ENCODE assay signal across 8 cellular contexts in genomic region chr12:91355150-91356006, GRCh38.
DNase-seq lines count a peak whose midpoint lies in the region; ATAC-seq, FAIRE-seq and TF ChIP-seq lines count a peak whose summit lies in the region.

No MANE protein-coding gene starts in this region.

- DNase-seq in DND-41 (peak; percentile 51), NT2/D1 (ENCODE audit: low read depth, low spot score) (peak; percentile 60), frontal cortex (ENCODE audit: low spot score in 2 of 2) (peak; percentile 4 to 14), occipital lobe (lab: John Stamatoyannopoulos, UW) (peak; percentile 29)
- peak; percentile 3 for DNase-seq in activated effector memory CD4-positive, alpha-beta T cell treated with Interleukin-2 at 50 U/mL for 16 hours
- DNase-seq in activated T-helper 2 cell treated with anti-CD3 and anti-CD28 coated beads, Interferon-gamma antibody, Interleukin-2, Interleukin-4, amounts not matched to agents 10 μg/mL and 5 μg/mL and 100 μg/mL, durations not matched to agents 14 hours and 24 hours and 36 hours (ENCODE audit: low spot score): no peak

- H3K4me1 ChIP-seq in DND-41 (ENCODE audit: insufficient read depth, low read length): no peaks in the 10 kb centered on the region
- no peaks in the 10 kb centered on the region for H3K4me1 ChIP-seq in NT2/D1 (ENCODE audit: insufficient read depth, insufficient read length)

- no peak overlapping the region for H3K4me3 Mint-ChIP-seq in activated T-helper 2 cell treated with anti-CD3 and anti-CD28 coated beads, Interferon-gamma antibody, Interleukin-2, Interleukin-4, amounts not matched to agents 10 μg/mL and 5 μg/mL and 100 μg/mL, durations not matched to agents 14 hours and 24 hours and 36 hours (ENCODE audit: low read depth)

- H4K20me1 ChIP-seq in DND-41 (ENCODE audit: insufficient read depth, low read length): no peaks in the 10 kb centered on the region

- H3K4me1 Mint-ChIP-seq in activated T-helper 2 cell treated with anti-CD3 and anti-CD28 coated beads, Interferon-gamma antibody, Interleukin-2, Interleukin-4, amounts not matched to agents 10 μg/mL and 5 μg/mL and 100 μg/mL, durations not matched to agents 14 hours and 24 hours and 36 hours (ENCODE audit: low read depth): no peaks in the 10 kb centered on the region

- H3K36me3 Mint-ChIP-seq in activated T-helper 2 cell treated with anti-CD3 and anti-CD28 coated beads, Interferon-gamma antibody, Interleukin-2, Interleukin-4, amounts not matched to agents 10 μg/mL and 5 μg/mL and 100 μg/mL, durations not matched to agents 14 hours and 24 hours and 36 hours (ENCODE audit: low read depth): no peaks in the 10 kb centered on the region

- H3K4me3 ChIP-seq in DND-41 (ENCODE audit: low read depth in 1 of 2, low read length in 2 of 2) (no peak overlapping the region), NT2/D1 (ENCODE audit: insufficient read length, low read depth) (no peak overlapping the region)

- no peak overlapping the region for H3K9ac ChIP-seq in DND-41 (ENCODE audit: low read depth, low read length)
- H3K9ac ChIP-seq in NT2/D1 (ENCODE audit: insufficient read length, low read depth): no peak overlapping the region

- H3K9me3 ChIP-seq in DND-41 (ENCODE audit: insufficient read depth, low read length, severe bottlenecking): no peaks in the 10 kb centered on the region
- H3K9me3 ChIP-seq in NT2/D1 (ENCODE audit: insufficient read depth, low read length): peaks cover 7% of the 10 kb centered on the region; the same call in 1 of the 2 replicates

- H3K27me3 ChIP-seq in DND-41 (ENCODE audit: insufficient read depth, low read length, poor library complexity) (no peaks in the 10 kb centered on the region), NT2/D1 (ENCODE audit: insufficient read depth, insufficient read length) (no peaks in the 10 kb centered on the region)

- no peak overlapping the region for H3K27ac ChIP-seq in DND-41 (ENCODE audit: low read length)

- H3K36me3 ChIP-seq in DND-41 (ENCODE audit: insufficient read depth, low read length) (no peaks in the 10 kb centered on the region), NT2/D1 (ENCODE audit: insufficient read depth, insufficient read length, low read length) (no peaks in the 10 kb centered on the region)

- H3K27ac Mint-ChIP-seq in activated T-helper 2 cell treated with anti-CD3 and anti-CD28 coated beads, Interferon-gamma antibody, Interleukin-2, Interleukin-4, amounts not matched to agents 10 μg/mL and 5 μg/mL and 100 μg/mL, durations not matched to agents 14 hours and 24 hours and 36 hours: no peak overlapping the region

- no peaks in the 10 kb centered on the region for H3K9me3 Mint-ChIP-seq in activated T-helper 2 cell treated with anti-CD3 and anti-CD28 coated beads, Interferon-gamma antibody, Interleukin-2, Interleukin-4, amounts not matched to agents 10 μg/mL and 5 μg/mL and 100 μg/mL, durations not matched to agents 14 hours and 24 hours and 36 hours

- peaks cover 14% of the 10 kb centered on the region for H3K27me3 Mint-ChIP-seq in activated T-helper 2 cell treated with anti-CD3 and anti-CD28 coated beads, Interferon-gamma antibody, Interleukin-2, Interleukin-4, amounts not matched to agents 10 μg/mL and 5 μg/mL and 100 μg/mL, durations not matched to agents 14 hours and 24 hours and 36 hours (ENCODE audit: low read depth)

- intact Hi-C loops in activated T-helper 2 cell treated with anti-CD3 and anti-CD28 coated beads, Interferon-gamma antibody, Interleukin-2, Interleukin-4, amounts not matched to agents 10 μg/mL and 5 μg/mL and 100 μg/mL, durations not matched to agents 14 hours and 24 hours and 36 hours (cut with micrococcal nuclease): no loop called here

- no peaks in the 10 kb centered on the region for H3K79me2 ChIP-seq in DND-41 (ENCODE audit: insufficient read depth, low read length)

- ATAC-seq in DND-41 (ENCODE audit: insufficient read depth, low read depth) (peak; percentile 96), GM21381 (IDR thresholded peaks at IDR 0.05; ENCODE audit: unreplicated experiment) (peak; percentile 76), HG03575 (IDR thresholded peaks at IDR 0.05; ENCODE audit: extremely low read depth, insufficient number of reproducible peaks, low FRiP score, unreplicated experiment) (peak; percentile 95)

- no peak overlapping the region for H2AFZ ChIP-seq in DND-41 (ENCODE audit: low read depth, low read length)

- TF ChIP-seq CTCF in DND-41 (IDR thresholded peaks at IDR 0.05; ENCODE audit: borderline replicate concordance, extremely low read depth, low read length, poor library complexity, severe bottlenecking): peak; percentile 80

- H3K4me2 ChIP-seq in DND-41 (ENCODE audit: insufficient read depth, low read length): no peak overlapping the region

- FAIRE-seq in frontal cortex (lab: Jason Lieb, UNC): peak; percentile 80
